Comparison of ENCODE assay signal across 8 cellular contexts in the genomic region with DNA sequence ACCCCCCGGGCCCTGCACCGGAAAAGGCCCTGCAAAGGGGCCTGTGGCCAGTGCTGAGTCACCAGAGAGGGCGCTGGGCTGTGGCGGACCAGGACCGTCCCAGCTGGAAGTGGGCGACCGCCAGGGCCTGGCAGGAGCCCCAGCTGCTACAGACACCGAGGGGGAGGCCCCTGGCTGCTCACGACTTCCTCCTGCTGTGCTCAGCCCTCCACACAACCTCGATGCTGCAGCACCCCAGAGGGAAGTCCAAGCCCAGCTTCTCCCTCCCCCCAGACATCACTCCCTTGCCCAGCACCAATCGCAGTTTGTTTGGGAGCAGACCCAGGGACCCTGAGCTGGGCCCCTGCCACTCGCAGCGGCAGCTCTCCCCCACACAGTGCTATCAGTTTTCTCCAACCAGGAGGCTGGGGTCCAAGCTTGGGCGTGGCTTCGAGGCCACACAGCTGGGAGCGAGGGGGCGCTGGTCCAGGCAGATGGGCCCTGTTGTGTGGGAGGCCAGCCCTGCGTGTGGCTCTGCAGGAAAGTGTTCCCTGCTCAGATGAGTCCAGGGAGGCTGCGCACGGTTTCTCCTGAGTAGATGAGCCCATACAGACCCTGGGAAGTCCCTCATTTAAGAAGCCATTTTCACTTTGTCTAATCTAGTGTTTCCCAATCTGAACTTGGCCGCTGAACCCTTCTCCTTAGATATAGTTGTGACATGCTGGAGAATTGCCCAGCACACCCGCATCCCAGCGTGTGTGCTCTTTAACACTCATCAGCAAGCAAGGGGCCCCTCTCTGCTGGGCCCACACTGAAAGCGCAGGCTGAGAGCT. TPM values are rescaled to one million over a fixed set of nuclear protein-coding genes. Genes with fewer than 3 reads are reported as not detected.
A peak's percentile ranks its signal among the peaks of the same experiment; 100 is the strongest.
DNase-seq lines count a peak whose midpoint lies in the region; ATAC-seq, FAIRE-seq and TF ChIP-seq lines count a peak whose summit lies in the region.

No MANE protein-coding gene starts in this region.

- H3K9me3 ChIP-seq in kidney (ENCODE audit: control insufficient read depth in 1 of 2, low read length in 2 of 2) (no peaks in the 10 kb centered on the region), small intestine (ENCODE audit: control insufficient read depth, low read depth) (no peaks in the 10 kb centered on the region)

- peak; percentile 65 for DNase-seq in COR-L47 (lab: John Stamatoyannopoulos, UW)
- peak; percentile 85 for DNase-seq in SKM-1 (lab: John Stamatoyannopoulos, UW; ENCODE audit: unreplicated experiment)
- DNase-seq in cardiac fibroblast (ENCODE audit: low read depth in 2 of 2): peak; percentile 69 to 95
- peak; percentile 97 for DNase-seq in kidney
- DNase-seq in small intestine: peak; percentile 59
- DNase-seq in NCI-H1930 (lab: John Stamatoyannopoulos, UW): no peak

- H3K27me3 ChIP-seq in small intestine (ENCODE audit: control insufficient read depth in 2 of 2, insufficient read depth in 2 of 2, low read length in 2 of 2): no peaks in the 10 kb centered on the region

- no peak overlapping the region for H3K9ac ChIP-seq in kidney (ENCODE audit: low read length in 2 of 2)

- ATAC-seq in GM19452 (IDR thresholded peaks at IDR 0.05; ENCODE audit: unreplicated experiment) (peak; percentile 44), HG03460 (IDR thresholded peaks at IDR 0.05; ENCODE audit: unreplicated experiment) (peak; percentile 49)

- FAIRE-seq in kidney (lab: Jason Lieb, UNC) (no peak), small intestine (lab: Jason Lieb, UNC) (no peak)

- H3K36me3 ChIP-seq in kidney (ENCODE audit: control insufficient read depth in 1 of 2, insufficient read depth in 2 of 2, low read length in 2 of 2) (no peaks in the 10 kb centered on the region), small intestine (ENCODE audit: control insufficient read depth in 2 of 2, insufficient read depth in 2 of 2, low read length in 2 of 2) (peaks cover 0 to 6% of the 10 kb centered on the region in 2 donors)

- intact Hi-C loops in kidney (cut with DNase I): no loop called here

- peak overlapping the region; percentile 43 to 73 for H3K27ac ChIP-seq in kidney (ENCODE audit: low read depth in 2 of 2, low read length in 2 of 2)
- peak overlapping the region; percentile 84 to 85 for H3K27ac ChIP-seq in small intestine (ENCODE audit: low read depth in 1 of 2, low read length in 1 of 2)

- H3K4me1 ChIP-seq in kidney (ENCODE audit: control insufficient read depth in 1 of 2, insufficient read depth in 1 of 2, low read depth in 1 of 2, low read length in 2 of 2) (peaks cover 12 to 26% of the 10 kb centered on the region in 2 donors), small intestine (ENCODE audit: control insufficient read depth in 2 of 2, insufficient read depth in 1 of 2, low read depth in 1 of 2, low read length in 1 of 2) (peaks cover 18 to 34% of the 10 kb centered on the region in 2 donors)

- H3K4me3 ChIP-seq in cardiac fibroblast (replicated peaks in 1 of 2; ENCODE audit: low read depth in 2 of 2, low read length in 2 of 2): peak overlapping the region in 1 of 2 donors; percentile 8
- peak overlapping the region in 1 of 2 donors; percentile 9 for H3K4me3 ChIP-seq in kidney (ENCODE audit: low read length in 2 of 2)
- H3K4me3 ChIP-seq in small intestine (ENCODE audit: low read depth in 1 of 2, low read length in 2 of 2): no peak overlapping the region

- TF ChIP-seq CTCF in cardiac fibroblast (IDR thresholded peaks at IDR 0.05; ENCODE audit: low read depth, low read length) (peak; percentile 23), kidney (IDR thresholded peaks at IDR 0.05; ENCODE audit: borderline replicate concordance, extremely low read depth, insufficient read depth) (peak; percentile 2)

- 7 to 14% (median 9%) methylated on average over 22 to 24 of the region's 24 CpGs for WGBS in small intestine, 3 donors

RNA-seq across cellular contexts. Expression of a gene that starts 5.6 kb away (rescaled TPM):
- 12.8 TPM for total RNA-seq in kidney
- polyA plus RNA-seq in kidney (ENCODE audit: insufficient read depth, low read depth, low replicate concordance): 2.2 TPM
- 10 to 100 TPM; 20.8 to 29.1 (median 27.9) TPM for polyA plus RNA-seq in small intestine

RNA-seq across cellular contexts. Expression of a gene that starts 24.6 kb away (rescaled TPM):
- 6.3 TPM for total RNA-seq in kidney
- 29.6 TPM for polyA plus RNA-seq in kidney (ENCODE audit: insufficient read depth, low read depth, low replicate concordance)
- polyA plus RNA-seq in small intestine: 10 to 100 TPM; 27.7 to 98.6 (median 87.0) TPM

RNA-seq across cellular contexts. Expression of a gene that starts 25.3 kb away (rescaled TPM):
- 61.2 TPM for total RNA-seq in kidney
- polyA plus RNA-seq in kidney (ENCODE audit: insufficient read depth, low read depth, low replicate concordance) (37.5 TPM), small intestine (10 to 100 TPM; 44.4 to 73.2 (median 67.5) TPM)

RNA-seq across cellular contexts. Expression of a gene that starts 41.5 kb away (rescaled TPM):
- total RNA-seq in kidney: 227 TPM
- polyA plus RNA-seq in kidney (ENCODE audit: insufficient read depth, low read depth, low replicate concordance): 496 TPM
- 100 to 1,000 TPM in 2 of 3 donors, 10 to 100 TPM in 1; 36.9 to 396 (median 232) TPM for polyA plus RNA-seq in small intestine

RNA-seq across cellular contexts. Expression of a gene that starts 52.2 kb away (rescaled TPM):
- total RNA-seq in kidney: 27.5 TPM
- polyA plus RNA-seq in kidney (ENCODE audit: insufficient read depth, low read depth, low replicate concordance): 26.3 TPM
- 10 to 100 TPM; 22.6 to 28.9 (median 24.0) TPM for polyA plus RNA-seq in small intestine

Comparison
In these comparisons a context has a peak if more than half of its experiments do, and no peak if none do; other contexts are left out.
1. DNase-seq: peak in COR-L47 (single experiment), SKM-1 (single experiment), cardiac fibroblast (2 of 2), kidney (single experiment) and small intestine (single experiment); none in NCI-H1930 (0 of 2).